15 cellular contexts compared by ENCODE assay signal in the genomic region with DNA sequence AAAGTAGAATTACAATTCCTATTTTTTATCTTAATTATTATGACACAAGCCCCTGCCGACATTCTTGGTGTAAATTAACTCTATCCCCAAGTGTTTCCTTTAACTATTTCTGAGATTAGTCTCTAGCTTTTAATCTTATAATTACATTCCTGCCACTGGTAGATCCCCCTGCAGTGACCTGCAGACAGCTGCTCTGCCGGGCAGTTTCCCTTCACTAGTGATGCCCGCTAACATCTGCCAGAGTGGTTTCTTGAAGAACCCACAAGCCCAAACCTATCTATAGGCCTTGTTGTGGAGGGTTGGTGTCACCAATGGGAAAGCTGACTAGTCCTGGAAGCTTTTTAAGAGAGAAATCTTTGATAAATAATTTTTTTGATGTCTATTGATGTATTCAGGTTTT.
DNase-seq lines count a peak whose midpoint lies in the region; ATAC-seq and TF ChIP-seq lines count a peak whose summit lies in the region.
"Had no signal": no experiment of that assay in that cellular context is flagged by ENCODE, and none has a peak within 500 bp of the region (broad histone marks: within the 10 kb centered on the region; RNA-seq: fewer than 3 reads in every experiment).

No MANE protein-coding gene starts in this region.

- ATAC-seq in HG02938 (IDR thresholded peaks at IDR 0.05; ENCODE audit: unreplicated experiment), result no peak
- ATAC-seq: HCT116 had no signal

- no peaks in the 10 kb centered on the region for H3K9me3 ChIP-seq in WERI-Rb-1 (ENCODE audit: severe bottlenecking)
- H3K9me3 ChIP-seq: BLaER1 had no signal

- DNase-seq in GM12865 (ENCODE audit: low read depth) (peak; percentile 19), NCI-H524 treated with DMSO at 0.1 percent for 48 hours (lab: John Stamatoyannopoulos, UW) (peak; percentile 82), WERI-Rb-1 (peak; percentile 22), DMS153 treated with DMSO at 0.1 percent for 48 hours (lab: John Stamatoyannopoulos, UW; ENCODE audit: unreplicated experiment) (no peak), activated gamma-delta T cell treated with Interleukin-2 at 50 U/mL for 16 hours (no peak), iPS-NIHi11 (ENCODE audit: low spot score) (no peak)
- DNase-seq: AML-193; CD8-positive, alpha-beta memory T cell; DMS53; GF-D8; GM23248 had no signal

- H3K4me3 ChIP-seq in GM12865 (ENCODE audit: low read depth, low read length), result no peak overlapping the region
- no peak overlapping the region for H3K4me3 ChIP-seq in WERI-Rb-1 (ENCODE audit: low read depth, low read length)
- H3K4me3 ChIP-seq: BLaER1, GM23248 had no signal

- TF ChIP-seq CTCF in GM12865 (IDR thresholded peaks at IDR 0.05; ENCODE audit: insufficient read depth, low read depth, low read length, missing control alignments), result no peak
- TF ChIP-seq CTCF in WERI-Rb-1 (IDR thresholded peaks at IDR 0.05; ENCODE audit: low read depth, low read length), result no peak

- H3K27ac ChIP-seq in WERI-Rb-1, result no peak overlapping the region
- H3K27ac ChIP-seq: BLaER1, GM23248, HL-60 had no signal

- H3K27me3 ChIP-seq in WERI-Rb-1 (ENCODE audit: insufficient read depth, low read depth, severe bottlenecking), result no peaks in the 10 kb centered on the region
- H3K27me3 ChIP-seq: BLaER1 had no signal

- H3K36me3 ChIP-seq in WERI-Rb-1, result no peaks in the 10 kb centered on the region
- H3K36me3 ChIP-seq: BLaER1 had no signal

Comparison
In these comparisons a context has a peak if more than half of its experiments do, and no peak if none do; other contexts are left out.
1. DNase-seq: peak in GM12865 (single experiment), NCI-H524 treated with DMSO at 0.1 percent for 48 hours (single experiment) and WERI-Rb-1 (single experiment); none in DMS153 treated with DMSO at 0.1 percent for 48 hours (single experiment), activated gamma-delta T cell treated with Interleukin-2 at 50 U/mL for 16 hours (single experiment) and iPS-NIHi11 (single experiment).